Comparison of ENCODE assay signal across 8 cellular contexts in genomic region chr10:16436758-16437539, GRCh38. TPM values are rescaled to one million over a fixed set of nuclear protein-coding genes. Genes with fewer than 3 reads are reported as not detected.
DNase-seq lines count a peak whose midpoint lies in the region; ATAC-seq and TF ChIP-seq lines count a peak whose summit lies in the region.

PTER (plus strand) TSS chr10:16437010; CDS start chr10:16484385, 47,375 bp downstream.

- DNase-seq in EH (ENCODE audit: low read depth) (peak; percentile 96), GOT3 (lab: John Stamatoyannopoulos, UW) (peak; percentile 74), LHCN-M2 (ENCODE audit: low read depth) (peak; percentile 80), RWPE1 (ENCODE audit: low spot score) (peak; percentile 91), fibroblast of the aortic adventitia (ENCODE audit: low read depth) (peak; percentile 94), neural crest cell (ENCODE audit: low read depth, low spot score) (peak; percentile 90)
- DNase-seq in activated effector memory CD4-positive, alpha-beta T cell treated with Interleukin-2 at 50 U/mL for 16 hours, result peak; percentile 96
- DNase-seq in stimulated activated naive CD8-positive, alpha-beta T cell treated with anti-CD3 and anti-CD28 coated beads, Interleukin-15, amount 100 ng/mL, for 72 hours, result peak; percentile 98

- no peaks in the 10 kb centered on the region for H3K9me3 Mint-ChIP-seq in neural crest cell
- H3K9me3 Mint-ChIP-seq in stimulated activated naive CD8-positive, alpha-beta T cell treated with anti-CD3 and anti-CD28 coated beads, Interleukin-15, amount 100 ng/mL, for 72 hours, result no peaks in the 10 kb centered on the region

- POLR2A ChIA-PET in RWPE1 (lab: Yijun Ruan, JAX; ENCODE audit: low non-redundant PET), result interaction anchor here (0.6 to 0.7 kb wide), 3 partner anchors 35 to 467 kb away, joined by 3 to 9 read pairs (median 6); no protein-coding TSS in a partner anchor

- peak; percentile 98 for ATAC-seq in stimulated activated naive CD8-positive, alpha-beta T cell treated with anti-CD3 and anti-CD28 coated beads, Interleukin-15, amount 100 ng/mL, for 72 hours

- no peaks in the 10 kb centered on the region for H3K36me3 Mint-ChIP-seq in neural crest cell (ENCODE audit: low read depth)

- peak within 1 kb of the TSS; percentile 72 for H3K4me3 ChIP-seq in fibroblast of the aortic adventitia (ENCODE audit: low read depth, low read length)

- peak within 1 kb of the TSS; percentile 73 for H3K27ac Mint-ChIP-seq in neural crest cell (ENCODE audit: unreplicated experiment)
- peak within 1 kb of the TSS; percentile 94 to 99 for H3K27ac Mint-ChIP-seq in stimulated activated naive CD8-positive, alpha-beta T cell treated with anti-CD3 and anti-CD28 coated beads, Interleukin-15, amount 100 ng/mL, for 72 hours

- peak within 1 kb of the TSS; percentile 92 for H3K4me3 Mint-ChIP-seq in neural crest cell
- peak within 1 kb of the TSS; percentile 90 to 91 for H3K4me3 Mint-ChIP-seq in stimulated activated naive CD8-positive, alpha-beta T cell treated with anti-CD3 and anti-CD28 coated beads, Interleukin-15, amount 100 ng/mL, for 72 hours

- peaks cover 25% of the 10 kb centered on the region for H3K4me1 Mint-ChIP-seq in neural crest cell
- H3K4me1 Mint-ChIP-seq in stimulated activated naive CD8-positive, alpha-beta T cell treated with anti-CD3 and anti-CD28 coated beads, Interleukin-15, amount 100 ng/mL, for 72 hours, result peaks cover 54% of the 10 kb centered on the region

- H3K27me3 Mint-ChIP-seq in neural crest cell (ENCODE audit: low read depth), result peaks cover 29% of the 10 kb centered on the region
- H3K27me3 Mint-ChIP-seq in stimulated activated naive CD8-positive, alpha-beta T cell treated with anti-CD3 and anti-CD28 coated beads, Interleukin-15, amount 100 ng/mL, for 72 hours, result no peaks in the 10 kb centered on the region

- peak within 1 kb of the TSS; percentile 69 for H3K27ac ChIP-seq in RWPE1

- CTCF ChIA-PET in RWPE1 (lab: Yijun Ruan, JAX), result interaction anchor here (0.6 kb wide), 1 partner anchor 537 kb away, joined by 4 read pairs; no protein-coding TSS in a partner anchor

- TF ChIP-seq CTCF in RWPE1 (conservative IDR thresholded peaks at IDR 0.05; ENCODE audit: low read depth) (no peak), fibroblast of the aortic adventitia (IDR thresholded peaks at IDR 0.05; ENCODE audit: insufficient read depth, low read length) (no peak), neural crest cell (conservative IDR thresholded peaks at IDR 0.05) (no peak)

RNA-seq across cellular contexts. Expression of gene PTER, which starts in this region (rescaled TPM):
- total RNA-seq in LHCN-M2 (2014; rRNA removed) (5.8 and 8.7 TPM in 2 replicates), fibroblast of the aortic adventitia (ENCODE audit: low replicate concordance) (20.5 and 20.9 TPM in 2 replicates), neural crest cell (7.3 and 7.8 TPM in 2 replicates)
- polyA plus RNA-seq in LHCN-M2 (2012), result 1.7 TPM

Comparison
In these comparisons a context has a peak if more than half of its experiments do, and no peak if none do; other contexts are left out.
1. Peak in every context shown above with its lines: DNase-seq, ATAC-seq, H3K4me3 ChIP-seq and H3K27ac ChIP-seq.